ENCODE assay signal across 11 cellular contexts in genomic region chr10:3867454-3868273, GRCh38.
A peak's percentile ranks its signal among the peaks of the same experiment; 100 is the strongest.
DNase-seq lines count a peak whose midpoint lies in the region; ATAC-seq, FAIRE-seq and TF ChIP-seq lines count a peak whose summit lies in the region.
"Had no signal": no experiment of that assay in that cellular context is flagged by ENCODE, and none has a peak within 500 bp of the region (broad histone marks: within the 10 kb centered on the region; RNA-seq: fewer than 3 reads in every experiment).

No MANE protein-coding gene starts in this region.

- whole genome bisulfite sequencing in A549 (ENCODE audit: missing lambda C conversion rate): 67% methylated on average over 3 of the region's 3 CpGs

- H3K4me1 ChIP-seq in A549 (peaks cover 14% of the 10 kb centered on the region), mucosa of rectum (ENCODE audit: control insufficient read depth in 2 of 2, insufficient read depth in 2 of 2, low read length in 2 of 2) (peaks cover 22 to 37% of the 10 kb centered on the region in 2 donors)
- H3K4me1 ChIP-seq: BLaER1 had no signal

- no peaks in the 10 kb centered on the region for H3K36me3 ChIP-seq in mucosa of rectum (ENCODE audit: control insufficient read depth in 2 of 2, insufficient read depth in 2 of 2, low read length in 2 of 2)
- H3K36me3 ChIP-seq: BLaER1 had no signal

- H3K27ac ChIP-seq in A549 (no peak overlapping the region; a peak in 1 of 6 replicates), mucosa of rectum (ENCODE audit: low read depth in 2 of 2, low read length in 2 of 2) (peak overlapping the region; percentile 87)
- H3K27ac ChIP-seq: BLaER1, HL-60 had no signal

- no peak for TF ChIP-seq POLR2A in A549 (IDR thresholded peaks at IDR 0.05; ENCODE audit: low read length)

- POLR2A ChIA-PET in A549 (lab: Yijun Ruan, JAX) (no interaction called here), HEK293T (lab: Yijun Ruan, JAX) (interaction anchor here (2.3 kb wide), 1 partner anchor 82 kb away, joined by 13 read pairs; the partner anchor contains the start of gene KLF6), WTC11 (lab: Charles Lee) (no interaction called here)

- DNase-seq in A549 (ENCODE audit: low read depth in 1 of 2, low spot score in 1 of 2) (no peak), HEK293T (ENCODE audit: extremely low spot score) (no peak), WTC11 (ENCODE audit: low spot score) (no peak), SKM-1 treated with dmso at 0.1 percent for 144 hours (lab: John Stamatoyannopoulos, UW; ENCODE audit: unreplicated experiment) (no peak), A172 (ENCODE audit: low spot score) (no peak)
- DNase-seq in activated naive CD4-positive, alpha-beta T cell treated with anti-CD3 and anti-CD28 coated beads, Interleukin-2, amount 50 U/mL, for 72 hours (ENCODE audit: low spot score in 2 of 2): peak in 1 of 2 donors; percentile 48
- DNase-seq: NCI-H226 had no signal

- H3K9me3 ChIP-seq in A549 (no peaks in the 10 kb centered on the region), mucosa of rectum (ENCODE audit: control insufficient read depth in 2 of 2, low read length in 2 of 2) (no peaks in the 10 kb centered on the region)
- H3K9me3 ChIP-seq: BLaER1 had no signal

- peaks cover 0 to 5% of the 10 kb centered on the region in 2 donors for H3K36me3 Mint-ChIP-seq in activated naive CD4-positive, alpha-beta T cell treated with anti-CD3 and anti-CD28 coated beads, Interleukin-2, amount 50 U/mL, for 72 hours
- no peaks in the 10 kb centered on the region for H3K36me3 Mint-ChIP-seq in WTC11

- H3K4me1 Mint-ChIP-seq in WTC11: peaks cover 8% of the 10 kb centered on the region

- H3K27me3 ChIP-seq in mucosa of rectum (ENCODE audit: control insufficient read depth in 2 of 2, insufficient read depth in 2 of 2, low read length in 2 of 2): no peaks in the 10 kb centered on the region
- H3K27me3 ChIP-seq: BLaER1 had no signal

- ATAC-seq in A549: no peak
- ATAC-seq in activated naive CD4-positive, alpha-beta T cell treated with anti-CD3 and anti-CD28 coated beads, Interleukin-2, amount 50 U/mL, for 72 hours: peak; percentile 84 to 86
- no peak for ATAC-seq in WTC11
- no peak for ATAC-seq in GM18861 (IDR thresholded peaks at IDR 0.05; ENCODE audit: unreplicated experiment)

- H3K4me3 ChIP-seq in A549 (no peak overlapping the region), mucosa of rectum (ENCODE audit: low read length in 2 of 2) (no peak overlapping the region)
- H3K4me3 ChIP-seq: BLaER1 had no signal

- no peak for TF ChIP-seq RAD21 in A549 (conservative IDR thresholded peaks at IDR 0.05 in 1 of 2, IDR thresholded peaks at IDR 0.05 in 1 of 2)

- TF ChIP-seq CTCF in A549 (IDR thresholded peaks at IDR 0.05): no peak
- TF ChIP-seq CTCF in WTC11 (IDR thresholded peaks at IDR 0.05): no peak

- H3K9ac ChIP-seq in mucosa of rectum (ENCODE audit: low read depth in 1 of 2, low read length in 2 of 2): peak overlapping the region in 1 of 2 donors; percentile 53
- H3K9ac ChIP-seq: BLaER1 had no signal

- H3K27me3 Mint-ChIP-seq in WTC11 (ENCODE audit: low read depth): no peaks in the 10 kb centered on the region

- peak overlapping the region; percentile 89 to 97 for H3K27ac Mint-ChIP-seq in activated naive CD4-positive, alpha-beta T cell treated with anti-CD3 and anti-CD28 coated beads, Interleukin-2, amount 50 U/mL, for 72 hours
- no peak overlapping the region for H3K27ac Mint-ChIP-seq in WTC11

- no peak overlapping the region for H3K4me3 Mint-ChIP-seq in WTC11

- no peak for TF ChIP-seq EP300 in A549 (IDR thresholded peaks at IDR 0.05)

- H3K9me3 Mint-ChIP-seq in activated naive CD4-positive, alpha-beta T cell treated with anti-CD3 and anti-CD28 coated beads, Interleukin-2, amount 50 U/mL, for 72 hours: no peaks in the 10 kb centered on the region
- H3K9me3 Mint-ChIP-seq in WTC11: no peaks in the 10 kb centered on the region

- H3K4me2 ChIP-seq in A549: no peak overlapping the region
- H3K4me2 ChIP-seq: BLaER1 had no signal

- no peak for FAIRE-seq in A549 (lab: Jason Lieb, UNC)

- CTCF ChIA-PET in A549 (lab: Yijun Ruan, JAX) (interaction anchor here (0.6 to 1.5 kb wide), 2 partner anchors 16 to 224 kb away, joined by 4 to 5 read pairs; no protein-coding TSS in a partner anchor), HEK293T (lab: Yijun Ruan, JAX) (no interaction called here), WTC11 (lab: Charles Lee) (no interaction called here)

TF ChIP-seq in A549, 52 proteins besides CTCF, POLR2A, EP300 and RAD21:
- TF ChIP-seq JUNB (IDR thresholded peaks at IDR 0.05) (0 out of 2 replicates have a peak, but pooled peaks have one; percentile 18), FOSL2 (IDR thresholded peaks at IDR 0.05) (no peak), FOSL2 (CRISPR knock-in tag; IDR thresholded peaks at IDR 0.05) (0 out of 2 replicates have a peak, but pooled peaks have one; percentile 4), MAX (IDR thresholded peaks at IDR 0.05) (no peak)

TF ChIP-seq in HEK293T, 16 proteins besides CTCF, POLR2A, EP300 and RAD21:
- peak; percentile 14; the same call in 1 of the 2 replicates for TF ChIP-seq PKNOX1 (IDR thresholded peaks at IDR 0.05)
- TF ChIP-seq TARDBP (IDR thresholded peaks at IDR 0.05): no peak
- no peak for TF ChIP-seq ZNF384 (IDR thresholded peaks at IDR 0.05)
- TF ChIP-seq CTBP1 (IDR thresholded peaks at IDR 0.05; ENCODE audit: borderline replicate concordance): no peak

TF ChIP-seq in WTC11, 78 proteins besides CTCF, POLR2A, EP300 and RAD21:
- TF ChIP-seq FOXP1 (CRISPR knock-in tag; IDR thresholded peaks at IDR 0.05; ENCODE audit: borderline replicate concordance): no peak
- no peak for TF ChIP-seq ZMAT4 (CRISPR knock-in tag; IDR thresholded peaks at IDR 0.05)
- no peak for TF ChIP-seq RELA (CRISPR knock-in tag; IDR thresholded peaks at IDR 0.05; ENCODE audit: borderline replicate concordance)
- TF ChIP-seq NR1H2 (CRISPR knock-in tag; IDR thresholded peaks at IDR 0.05): no peak

Comparison
In these comparisons a context has a peak if more than half of its experiments do, and no peak if none do; other contexts are left out.
1. ATAC-seq: peak in activated naive CD4-positive, alpha-beta T cell treated with anti-CD3 and anti-CD28 coated beads, Interleukin-2, amount 50 U/mL, for 72 hours (2 of 2); none in A549 (0 of 2), WTC11 (single experiment) and GM18861 (single experiment).
2. H3K27ac ChIP-seq: peak in mucosa of rectum (2 of 2); none in A549 (0 of 2).